ENCODE assay signal across 12 cellular contexts in the genomic region with DNA sequence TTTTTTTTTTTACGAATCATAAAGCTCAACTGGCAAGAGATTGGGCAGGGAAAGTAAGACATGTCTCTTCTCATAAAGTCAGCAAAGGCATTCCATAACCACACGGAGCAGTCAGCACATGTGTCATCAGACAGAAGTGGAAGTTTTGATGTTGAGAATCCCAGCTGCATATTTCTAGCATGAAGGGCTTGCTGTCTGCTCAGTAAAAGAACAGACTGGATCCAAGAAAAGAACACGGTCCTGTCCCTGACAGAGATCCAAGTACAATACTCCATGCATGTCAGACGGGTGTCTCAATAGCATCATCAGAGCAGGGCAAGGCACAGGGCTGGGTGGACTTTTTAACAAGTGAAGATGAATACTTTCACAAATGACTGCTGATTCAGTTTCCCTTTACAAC. TPM values are rescaled to one million over a fixed set of nuclear protein-coding genes. Genes with fewer than 3 reads are reported as not detected.
DNase-seq lines count a peak whose midpoint lies in the region; ATAC-seq and TF ChIP-seq lines count a peak whose summit lies in the region.
"Had no signal": no experiment of that assay in that cellular context is flagged by ENCODE, and none has a peak within 500 bp of the region (broad histone marks: within the 10 kb centered on the region; RNA-seq: fewer than 3 reads in every experiment).

No MANE protein-coding gene starts in this region.

- ATAC-seq in GM21717 (IDR thresholded peaks at IDR 0.05; ENCODE audit: unreplicated experiment) (no peak), HG03439 (IDR thresholded peaks at IDR 0.05; ENCODE audit: unreplicated experiment) (no peak), HG03097 (IDR thresholded peaks at IDR 0.05; ENCODE audit: low FRiP score, unreplicated experiment) (no peak)

- H4K20me1 ChIP-seq in smooth muscle cell (ENCODE audit: low read depth): no peaks in the 10 kb centered on the region

- H3K27me3 ChIP-seq in left ventricle myocardium inferior (ENCODE audit: low read depth) (no peaks in the 10 kb centered on the region), smooth muscle cell (ENCODE audit: low read depth) (peaks cover 10% of the 10 kb centered on the region)

- no peaks in the 10 kb centered on the region for H3K79me2 ChIP-seq in smooth muscle cell (ENCODE audit: low read depth)

- H3K4me1 ChIP-seq in left ventricle myocardium inferior (no peaks in the 10 kb centered on the region), smooth muscle cell (ENCODE audit: low read depth) (no peaks in the 10 kb centered on the region)

- intact Hi-C loops in left ventricle myocardium inferior (cut with micrococcal nuclease): no loop called here

- no peak for TF ChIP-seq CTCF in astrocyte of the spinal cord (IDR thresholded peaks at IDR 0.05; ENCODE audit: low read depth, low read length)
- no peak for TF ChIP-seq CTCF in left ventricle myocardium inferior (IDR thresholded peaks at IDR 0.05; ENCODE audit: borderline replicate concordance)
- TF ChIP-seq CTCF in smooth muscle cell (IDR thresholded peaks at IDR 0.05; ENCODE audit: borderline replicate concordance, insufficient read depth, poor library complexity, severe bottlenecking): no peak

- H3K36me3 ChIP-seq in left ventricle myocardium inferior (no peaks in the 10 kb centered on the region), smooth muscle cell (ENCODE audit: low read depth) (no peaks in the 10 kb centered on the region)

- peak overlapping the region; percentile 64 for H2AFZ ChIP-seq in smooth muscle cell (ENCODE audit: low read depth)

- in situ Hi-C loops in astrocyte of the spinal cord (cut with HindIII; ENCODE audit: low sequenced_read_pairs): no loop called here

- H3F3A ChIP-seq in smooth muscle cell (ENCODE audit: low read depth): no peaks in the 10 kb centered on the region

- H3K27ac ChIP-seq in left ventricle myocardium inferior (replicated peaks): peak overlapping the region; percentile 53
- H3K27ac ChIP-seq in smooth muscle cell (ENCODE audit: low read depth): peak overlapping the region; percentile 63

- 21% methylated on average over 4 of the region's 4 CpGs for WGBS in smooth muscle cell (ENCODE audit: low lambda C conversion rate)

- H3K9me3 ChIP-seq in left ventricle myocardium inferior (replicated peaks) (peaks cover 14% of the 10 kb centered on the region), smooth muscle cell (replicated peaks; ENCODE audit: low read depth) (no peaks in the 10 kb centered on the region)

- H3K4me3 ChIP-seq in astrocyte of the spinal cord (ENCODE audit: low read depth, low read length) (no peak overlapping the region), left ventricle myocardium inferior (no peak overlapping the region), smooth muscle cell (no peak overlapping the region)

- no peak overlapping the region for H3K9ac ChIP-seq in smooth muscle cell (ENCODE audit: low read depth)

- DNase-seq in GM04504 (ENCODE audit: low read depth) (peak; percentile 92), astrocyte of the spinal cord (ENCODE audit: low read depth, low spot score) (peak; percentile 87), left ventricle myocardium inferior (peak; percentile 28), smooth muscle cell (lab: John Stamatoyannopoulos, UW; ENCODE audit: unreplicated experiment) (no peak), UCSD-AML1 (lab: John Stamatoyannopoulos, UW; ENCODE audit: unreplicated experiment) (no peak)
- DNase-seq: activated B cell treated with CpG ODN at 0.5 μM for 24 hours, COR-L47, erythroblast, NCI-H1417 had no signal

- H3K4me2 ChIP-seq in smooth muscle cell: peak overlapping the region; percentile 80

RNA-seq across cellular contexts. Expression of a gene that starts 38.2 kb away (rescaled TPM):
- total RNA-seq in left ventricle myocardium inferior (23.6 TPM), smooth muscle cell (0.54 and 0.58 TPM in 2 replicates)
- 0.47 and 0.54 TPM in 2 replicates for polyA plus RNA-seq in smooth muscle cell
- total RNA-seq: activated B cell treated with CpG ODN at 0.5 μM for 24 hours had no signal

Comparison
In these comparisons a context has a peak if more than half of its experiments do, and no peak if none do; other contexts are left out.
1. DNase-seq: peak in GM04504 (single experiment), astrocyte of the spinal cord (single experiment) and left ventricle myocardium inferior (single experiment); none in smooth muscle cell (single experiment) and UCSD-AML1 (single experiment).
2. RNA of a gene that starts 38.2 kb away (total RNA-seq): 23.6 TPM in left ventricle myocardium inferior (single experiment); 0.54 to 0.58 TPM in smooth muscle cell; every median in the first group is over 10 times any median in the second.